In the genomic region with DNA sequence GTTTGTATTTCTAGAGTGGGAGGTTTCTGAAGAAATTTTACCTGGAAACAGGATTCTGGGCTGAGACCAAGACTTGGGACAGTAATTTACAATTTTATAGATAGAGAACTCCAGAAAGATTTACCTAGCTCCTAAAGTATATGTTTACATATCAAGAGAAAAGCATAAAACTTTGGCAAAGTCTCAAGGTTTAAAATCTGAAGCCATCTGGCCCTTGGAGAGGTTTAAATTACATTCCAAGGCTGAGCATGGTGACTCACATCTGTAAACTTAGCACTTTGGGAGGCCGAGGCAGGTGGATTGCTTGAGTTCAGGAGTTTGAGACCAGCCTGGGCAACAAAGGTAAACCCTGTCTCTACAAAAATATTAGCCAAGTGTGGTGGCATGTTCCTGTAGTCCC, we compare ENCODE assay signal across 13 cellular contexts.
DNase-seq lines count a peak whose midpoint lies in the region; FAIRE-seq and TF ChIP-seq lines count a peak whose summit lies in the region.
"Had no signal": no experiment of that assay in that cellular context is flagged by ENCODE, and none has a peak within 500 bp of the region (broad histone marks: within the 10 kb centered on the region; RNA-seq: fewer than 3 reads in every experiment).

No MANE protein-coding gene starts in this region.

- no peaks in the 10 kb centered on the region for H3K27me3 ChIP-seq in smooth muscle cell (ENCODE audit: low read depth)

- no peak overlapping the region for H2AFZ ChIP-seq in smooth muscle cell (ENCODE audit: low read depth)

- CTCF ChIA-PET in HEK293 (lab: Yijun Ruan, JAX) = interaction anchor here (0.5 to 0.6 kb wide), 2 partner anchors 125 to 395 kb away, joined by 3 read pairs; no protein-coding TSS in a partner anchor

- no peaks in the 10 kb centered on the region for H4K20me1 ChIP-seq in smooth muscle cell (ENCODE audit: low read depth)

- H3K4me1 ChIP-seq in HEK293 (ENCODE audit: control insufficient read depth, insufficient read depth, low read length) = no peaks in the 10 kb centered on the region
- H3K4me1 ChIP-seq in smooth muscle cell (ENCODE audit: low read depth) = no peaks in the 10 kb centered on the region
- H3K4me1 ChIP-seq: Caco-2 had no signal

- H3K36me3 ChIP-seq in HEK293 (ENCODE audit: control insufficient read depth in 2 of 2, insufficient read depth in 1 of 2, low read length in 2 of 2) (no peaks in the 10 kb centered on the region), smooth muscle cell (ENCODE audit: low read depth) (no peaks in the 10 kb centered on the region)

- no peaks in the 10 kb centered on the region for H3K9me3 ChIP-seq in HEK293 (ENCODE audit: control insufficient read depth, insufficient read depth, low read depth, low read length)
- H3K9me3 ChIP-seq in smooth muscle cell (replicated peaks; ENCODE audit: low read depth) = no peaks in the 10 kb centered on the region
- H3K9me3 ChIP-seq: Caco-2 had no signal

- H3K9ac ChIP-seq in smooth muscle cell (ENCODE audit: low read depth) = no peak overlapping the region

- no peaks in the 10 kb centered on the region for H3K79me2 ChIP-seq in smooth muscle cell (ENCODE audit: low read depth)

- 60% methylated on average over 1 of the region's 1 CpG for WGBS in smooth muscle cell (ENCODE audit: low lambda C conversion rate)

- H3K4me2 ChIP-seq in smooth muscle cell = no peak overlapping the region

- H3K27ac ChIP-seq in HEK293 (ENCODE audit: extremely low read depth, low read depth, low read length) (no peak overlapping the region), smooth muscle cell (ENCODE audit: low read depth) (no peak overlapping the region)

- POLR2A ChIA-PET in HEK293 (lab: Yijun Ruan, JAX) = no interaction called here

- TF ChIP-seq CTCF in HEK293 (tag by site-specific recombination; IDR thresholded peaks at IDR 0.05) (no peak), choroid plexus epithelial cell (conservative IDR thresholded peaks at IDR 0.05; ENCODE audit: low read depth, low read length) (no peak), foreskin fibroblast (IDR thresholded peaks at IDR 0.05; ENCODE audit: low read depth, low read length) (no peak), smooth muscle cell (IDR thresholded peaks at IDR 0.05; ENCODE audit: borderline replicate concordance, insufficient read depth, poor library complexity, severe bottlenecking) (no peak)

- DNase-seq in NCI-H446 treated with DMSO at 0.1 percent for 48 hours (lab: John Stamatoyannopoulos, UW) (peak; percentile 24), choroid plexus epithelial cell (ENCODE audit: low read depth) (peak; percentile 8), foreskin fibroblast (peak; percentile 17 to 40), Ammon's horn (ENCODE audit: low spot score) (no peak), NCI-H510A treated with DMSO at 0.1 percent for 48 hours (lab: John Stamatoyannopoulos, UW) (no peak), smooth muscle cell (lab: John Stamatoyannopoulos, UW; ENCODE audit: unreplicated experiment) (no peak), urothelium cell line (ENCODE audit: low spot score) (no peak)
- DNase-seq: Caco-2; CD8-positive, alpha-beta T cell; DND-41; GF-D8 had no signal

- FAIRE-seq in urothelium cell line (lab: Jason Lieb, UNC) = no peak
- FAIRE-seq: A204.1 had no signal

- no peak overlapping the region for H3K4me3 ChIP-seq in HEK293 (ENCODE audit: low read depth, low read length)
- no peak overlapping the region for H3K4me3 ChIP-seq in choroid plexus epithelial cell (ENCODE audit: low read depth, low read length)
- no peak overlapping the region for H3K4me3 ChIP-seq in foreskin fibroblast (ENCODE audit: low read depth in 1 of 2, low read length in 2 of 2)
- H3K4me3 ChIP-seq in smooth muscle cell = no peak overlapping the region

- no peaks in the 10 kb centered on the region for H3F3A ChIP-seq in smooth muscle cell (ENCODE audit: low read depth)

TF ChIP-seq in HEK293, 187 proteins besides CTCF, POLR2A, EP300 and RAD21:
- TF ChIP-seq SETDB1 (IDR thresholded peaks at IDR 0.05; ENCODE audit: insufficient read length, low read length) = no peak
- TF ChIP-seq PRDM6 (tag by site-specific recombination; IDR thresholded peaks at IDR 0.05) = 0 out of 2 replicates have a peak, but pooled peaks have one; percentile 42
- no peak for TF ChIP-seq ZNF776 (tag by site-specific recombination; IDR thresholded peaks at IDR 0.05; ENCODE audit: borderline replicate concordance)
- peak; percentile 67 for TF ChIP-seq GLIS1 (tag by site-specific recombination; IDR thresholded peaks at IDR 0.05)
- TF ChIP-seq ZNF548 (tag by site-specific recombination; IDR thresholded peaks at IDR 0.05) = no peak

Comparison
In these comparisons a context has a peak if more than half of its experiments do, and no peak if none do; other contexts are left out.
1. DNase-seq: peak in NCI-H446 treated with DMSO at 0.1 percent for 48 hours (single experiment), choroid plexus epithelial cell (single experiment) and foreskin fibroblast (2 of 2); none in Ammon's horn (single experiment), NCI-H510A treated with DMSO at 0.1 percent for 48 hours (single experiment), smooth muscle cell (single experiment) and urothelium cell line (single experiment).